Comparison of ENCODE assay signal across 8 cellular contexts in genomic region chr12:62603061-62603810, GRCh38.
A peak's percentile ranks its signal among the peaks of the same experiment; 100 is the strongest.
DNase-seq lines count a peak whose midpoint lies in the region; ATAC-seq and TF ChIP-seq lines count a peak whose summit lies in the region.

No MANE protein-coding gene starts in this region.

- H3K4me3 ChIP-seq in choroid plexus epithelial cell (ENCODE audit: low read depth, low read length), result peak overlapping the region; percentile 76

- peak; percentile 53 for TF ChIP-seq CTCF in AG09319 (IDR thresholded peaks at IDR 0.05; ENCODE audit: low read depth, low read length)
- TF ChIP-seq CTCF in choroid plexus epithelial cell (conservative IDR thresholded peaks at IDR 0.05; ENCODE audit: low read depth, low read length), result peak; percentile 52

- DNase-seq in AG09319 (ENCODE audit: extremely low read depth, low read depth) (peak; percentile 70), NCI-H2227 (lab: John Stamatoyannopoulos, UW; ENCODE audit: unreplicated experiment) (peak; percentile 88), choroid plexus epithelial cell (ENCODE audit: low read depth) (peak; percentile 94), left colon (peak; percentile 87)
- DNase-seq in activated CD4-positive, alpha-beta T cell treated with anti-CD3 and anti-CD28 coated beads for 24 hours (ENCODE audit: low read depth in 2 of 2), result peak; percentile 52 to 64
- DNase-seq in stimulated activated CD4-positive, alpha-beta T cell treated with anti-CD3 and anti-CD28 coated beads, Interleukin-1b, Interleukin-23, amount 100 ng/mL, for 4 hours (ENCODE audit: low read depth in 2 of 2), result peak; percentile 60 to 68

- ATAC-seq in GM18870 (IDR thresholded peaks at IDR 0.05; ENCODE audit: unreplicated experiment) (peak; percentile 53), HG03108 (IDR thresholded peaks at IDR 0.05; ENCODE audit: unreplicated experiment) (peak; percentile 60), left colon (peak; percentile 86)

- intact Hi-C loops in left colon (cut with DNase I, micrococcal nuclease), result loop anchor here in 1 of 2 donors (5.0 kb wide), 1 partner anchor 189 kb away; no protein-coding TSS in a partner anchor

Comparison
In these comparisons a context has a peak if more than half of its experiments do, and no peak if none do; other contexts are left out.
1. Peak in every context shown above with its lines: DNase-seq, ATAC-seq and H3K4me3 ChIP-seq.